In the genomic region with DNA sequence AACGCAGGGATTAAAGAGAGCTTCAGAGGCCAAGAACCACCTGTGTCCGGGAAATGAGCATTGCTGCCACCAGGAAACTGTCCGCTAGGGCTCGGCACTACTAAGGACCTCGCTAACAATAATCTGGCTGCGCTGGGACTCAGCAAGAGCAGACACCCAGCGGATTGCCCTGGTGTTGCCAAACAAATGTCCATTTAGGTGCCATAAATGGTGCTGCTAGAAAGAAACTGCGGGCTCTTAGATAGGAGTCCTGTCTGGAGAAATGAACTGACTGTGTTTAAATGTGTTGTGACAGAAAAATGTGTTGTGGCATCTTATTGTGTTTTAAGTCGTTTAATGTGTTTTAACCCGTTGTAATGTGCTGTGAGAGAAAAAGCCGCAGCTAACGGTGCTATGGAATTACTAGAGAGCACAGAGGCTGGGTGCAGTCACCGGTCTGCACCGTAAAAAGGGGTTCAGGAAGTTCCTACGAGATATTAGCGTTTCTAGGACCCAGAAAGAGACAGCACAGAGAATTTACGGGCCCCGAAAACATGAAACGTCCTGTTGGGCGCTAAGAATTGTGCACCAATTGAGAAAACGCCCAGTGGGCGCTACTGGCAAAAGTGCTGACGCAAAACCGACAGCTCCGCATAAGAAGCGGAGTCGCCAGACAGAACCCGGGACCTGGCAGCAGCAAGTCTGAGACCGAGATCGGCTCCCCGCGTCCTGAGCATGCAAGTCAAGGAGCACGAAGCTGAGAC, we compare ENCODE assay signal across 8 cellular contexts.
DNase-seq lines count a peak whose midpoint lies in the region; ATAC-seq and TF ChIP-seq lines count a peak whose summit lies in the region.

No MANE protein-coding gene starts in this region.

- H3K36me3 ChIP-seq in esophagus squamous epithelium (no peaks in the 10 kb centered on the region), trophoblast cell (ENCODE audit: control insufficient read depth in 1 of 2, insufficient read depth in 2 of 2, low read length in 2 of 2) (peaks cover 0 to 7% of the 10 kb centered on the region in 2 experiments)

- no peak overlapping the region for H3K14ac ChIP-seq in trophoblast cell (ENCODE audit: low read length)

- no peak overlapping the region for H3K18ac ChIP-seq in trophoblast cell (ENCODE audit: low read length)

- H3K4me1 ChIP-seq in esophagus squamous epithelium (peaks cover 7 to 60% (median 16%) of the 10 kb centered on the region in 3 donors), trophoblast cell (ENCODE audit: control insufficient read depth in 1 of 2, insufficient read depth in 2 of 2, low read length in 2 of 2) (peaks cover 0 to 2% of the 10 kb centered on the region in 2 experiments)

- DNase-seq in NOMO-1 treated with DMSO at 0.1 percent for 48 hours (lab: John Stamatoyannopoulos, UW; ENCODE audit: unreplicated experiment) (peak; percentile 96), activated T-cell treated with anti-CD3 and anti-CD28 coated beads for 24 hours (ENCODE audit: low read depth) (peak; percentile 23), esophagus squamous epithelium (lab: John Stamatoyannopoulos, UW) (peak; percentile 31), trophoblast cell (peak; percentile 56 to 60), NCI-H2081 (lab: John Stamatoyannopoulos, UW) (no peak), NCI-H69 (lab: John Stamatoyannopoulos, UW) (no peak)

- no peak overlapping the region for H3K23ac ChIP-seq in trophoblast cell (ENCODE audit: low read length)

- no peak overlapping the region for H2BK12ac ChIP-seq in trophoblast cell (ENCODE audit: low read length)

- H2AFZ ChIP-seq in trophoblast cell (ENCODE audit: insufficient read depth, low read length, poor library complexity): no peak overlapping the region

- no peak overlapping the region for H4K91ac ChIP-seq in trophoblast cell (ENCODE audit: low read depth, low read length)

- H2BK120ac ChIP-seq in trophoblast cell (ENCODE audit: insufficient read depth, low read length, poor library complexity): no peak overlapping the region

- intact Hi-C loops in esophagus squamous epithelium (cut with DNase I): loop anchor here (5.0 kb wide), 1 partner anchor 43 kb away; no protein-coding TSS in a partner anchor

- peak overlapping the region; percentile 42 for H2BK5ac ChIP-seq in trophoblast cell (ENCODE audit: low read depth, low read length, poor library complexity)

- peaks cover 1% of the 10 kb centered on the region for H3K79me1 ChIP-seq in trophoblast cell (ENCODE audit: low read length)

- peak overlapping the region; percentile 43 to 70 (median 61) for H3K4me3 ChIP-seq in esophagus squamous epithelium
- no peak overlapping the region for H3K4me3 ChIP-seq in trophoblast cell (ENCODE audit: low read depth, low read length)

- peak overlapping the region; percentile 55 for H3K9ac ChIP-seq in trophoblast cell (ENCODE audit: low read length)

- H4K12ac ChIP-seq in trophoblast cell (ENCODE audit: low read depth, low read length): no peak overlapping the region

- peak overlapping the region; percentile 91 to 96 (median 92) for H3K27ac ChIP-seq in esophagus squamous epithelium
- no peak overlapping the region for H3K27ac ChIP-seq in trophoblast cell (ENCODE audit: low read depth, low read length)

- H4K8ac ChIP-seq in trophoblast cell (ENCODE audit: low read depth, low read length): no peak overlapping the region

- peaks cover 0 to 8% (median 0%) of the 10 kb centered on the region in 3 donors for H3K9me3 ChIP-seq in esophagus squamous epithelium
- peaks cover 23% of the 10 kb centered on the region for H3K9me3 ChIP-seq in trophoblast cell (ENCODE audit: insufficient read depth, low read depth, low read length)

- H3K79me2 ChIP-seq in trophoblast cell (ENCODE audit: control insufficient read depth, insufficient read depth, low read length, poor library complexity): no peaks in the 10 kb centered on the region

- no peak overlapping the region for H2AK5ac ChIP-seq in trophoblast cell (ENCODE audit: low read length)

- ATAC-seq in GM18511 (IDR thresholded peaks at IDR 0.05; ENCODE audit: unreplicated experiment): peak; percentile 60
- peak; percentile 54 for ATAC-seq in HG02852 (IDR thresholded peaks at IDR 0.05; ENCODE audit: unreplicated experiment)

- WGBS in esophagus squamous epithelium, 2 donors: 14 to 19% methylated on average over 33 of the region's 33 CpGs
- 100% methylated on average over 1 of the region's 33 CpGs for WGBS in trophoblast cell (ENCODE audit: extremely low coverage, insufficient coverage, insufficient read length)

- peaks cover 3 to 100% (median 6%) of the 10 kb centered on the region in 4 donors for H3K27me3 ChIP-seq in esophagus squamous epithelium
- no peaks in the 10 kb centered on the region for H3K27me3 ChIP-seq in trophoblast cell (ENCODE audit: insufficient read depth, low read length)

- H3K4me2 ChIP-seq in trophoblast cell (ENCODE audit: low read length): no peak overlapping the region

- TF ChIP-seq POLR2A in esophagus squamous epithelium (IDR thresholded peaks at IDR 0.05): peak in 1 of 4 donors; percentile 28

- no peak overlapping the region for H3K4ac ChIP-seq in trophoblast cell (ENCODE audit: low read depth, low read length)

- TF ChIP-seq CTCF in esophagus squamous epithelium (IDR thresholded peaks at IDR 0.05): peak in 5 of 6 experiments; percentile 29 to 68 (median 42)

Comparison
In these comparisons a context has a peak if more than half of its experiments do, and no peak if none do; other contexts are left out.
1. DNase-seq: peak in NOMO-1 treated with DMSO at 0.1 percent for 48 hours (single experiment), activated T-cell treated with anti-CD3 and anti-CD28 coated beads for 24 hours (single experiment), esophagus squamous epithelium (single experiment) and trophoblast cell (2 of 2); none in NCI-H2081 (0 of 2) and NCI-H69 (single experiment).